9 cellular contexts compared by ENCODE assay signal in the genomic region with DNA sequence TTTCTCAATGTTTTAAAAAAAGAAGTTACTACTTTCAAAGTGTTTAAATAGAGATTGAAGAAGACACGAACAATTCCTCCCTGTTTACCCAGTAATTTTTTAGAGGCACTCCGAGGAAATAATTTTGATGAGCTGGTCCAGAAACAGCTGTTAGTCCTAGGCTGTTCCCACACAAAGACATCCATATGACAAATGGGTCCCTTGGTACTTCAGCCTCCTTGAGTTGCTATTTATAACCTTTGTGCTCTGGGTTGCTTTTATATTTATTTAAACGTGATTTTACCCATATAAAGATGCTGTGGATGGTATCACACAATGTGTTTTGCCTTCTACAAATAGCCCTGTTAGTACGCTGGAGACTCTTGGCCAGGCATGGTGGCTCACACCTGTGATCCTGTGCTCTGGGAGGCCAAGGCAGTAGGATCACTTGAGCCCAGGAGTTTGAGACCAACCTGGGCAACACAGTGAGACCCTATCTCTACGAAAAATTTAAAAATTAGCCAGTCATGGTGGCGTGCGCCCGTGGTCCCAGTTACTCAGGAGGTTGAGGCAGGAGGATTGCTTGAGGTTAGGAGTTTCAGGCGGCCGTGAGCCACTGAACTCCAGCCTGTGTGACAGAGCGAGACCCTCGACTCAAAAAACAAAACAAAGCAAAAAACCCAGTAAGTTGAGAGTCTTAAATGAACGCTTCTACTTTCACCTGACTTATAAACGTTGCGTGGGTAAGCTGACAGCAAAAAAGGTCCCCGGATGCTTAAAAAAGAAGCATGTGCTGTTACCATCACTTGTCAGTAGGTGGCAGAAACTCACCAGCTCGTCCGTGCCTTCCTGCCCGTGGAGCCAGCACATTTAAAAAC. TPM values are rescaled to one million over a fixed set of nuclear protein-coding genes. Genes with fewer than 3 reads are reported as not detected.
DNase-seq lines count a peak whose midpoint lies in the region; ATAC-seq, FAIRE-seq and TF ChIP-seq lines count a peak whose summit lies in the region.
"Had no signal": no experiment of that assay in that cellular context is flagged by ENCODE, and none has a peak within 500 bp of the region (broad histone marks: within the 10 kb centered on the region; RNA-seq: fewer than 3 reads in every experiment).

No MANE protein-coding gene starts in this region.

- H3K79me2 ChIP-seq in HCT116 (ENCODE audit: insufficient read depth, low read length) = no peaks in the 10 kb centered on the region
- H3K79me2 ChIP-seq in keratinocyte (ENCODE audit: control insufficient read depth, insufficient read depth, low read length) = no peaks in the 10 kb centered on the region

- POLR2A ChIA-PET in HCT116 (lab: Charles Lee) = interaction anchor here (1.5 to 2.0 kb wide), 2 partner anchors 162 to 215 kb away, joined by 3 to 7 read pairs; no protein-coding TSS in a partner anchor

- BruUV-seq in HCT116 (replicated peaks; lab: Mats Ljungman, UMichigan) = no TSS peak

- DNase-seq in CMK (ENCODE audit: low read depth) = peak; percentile 47
- DNase-seq in HCT116 (ENCODE audit: low read depth, low spot score) = peak; percentile 54
- peak; percentile 69 for DNase-seq in NCI-H2171 (lab: John Stamatoyannopoulos, UW)
- peak; percentile 71 for DNase-seq in WERI-Rb-1
- DNase-seq in bronchial epithelial cell (ENCODE audit: low read depth) = peak; percentile 64
- DNase-seq in keratinocyte (ENCODE audit: low read depth, low spot score) = no peak
- DNase-seq in stimulated activated CD4-positive, alpha-beta T cell treated with anti-CD3 and anti-CD28 coated beads, Interleukin-1b, Interleukin-23, amount 100 ng/mL, for 4 hours (ENCODE audit: low read depth in 2 of 2) = peak; percentile 31 to 69

- TF ChIP-seq POLR2A in HCT116 (IDR thresholded peaks at IDR 0.05; ENCODE audit: borderline replicate concordance, extremely low read depth, insufficient read depth, insufficient read length) = no peak

- H3K9ac ChIP-seq in HCT116 (ENCODE audit: low read length) (peak overlapping the region; percentile 26; the same call in 1 of the 2 replicates), keratinocyte (ENCODE audit: control insufficient read depth, extremely low read depth, insufficient read depth, low read length) (no peak overlapping the region)

- dilution Hi-C loops in keratinocyte (cut with MboI; ENCODE audit: extremely low pct_ligation_motif_present, low sequenced_read_pairs) = loop anchor here (25.0 kb wide), 1 partner anchor 132 kb away; no protein-coding TSS in a partner anchor

- H2AFZ ChIP-seq in HCT116 (ENCODE audit: low read depth, low read length, poor library complexity, severe bottlenecking) = peak overlapping the region; percentile 96
- no peak overlapping the region for H2AFZ ChIP-seq in keratinocyte (ENCODE audit: control insufficient read depth, low read length)

- H3K4me2 ChIP-seq in HCT116 (ENCODE audit: low read length) (peak overlapping the region; percentile 70), keratinocyte (ENCODE audit: control insufficient read depth, extremely low read depth, insufficient read depth, low read depth, low read length) (peak overlapping the region; percentile 9)

- H3K27me3 ChIP-seq in HCT116 (ENCODE audit: insufficient read depth, low read length) (peaks cover 1% of the 10 kb centered on the region; the same call in 1 of the 2 replicates), WERI-Rb-1 (ENCODE audit: insufficient read depth, low read depth, severe bottlenecking) (no peaks in the 10 kb centered on the region), bronchial epithelial cell (ENCODE audit: control insufficient read depth, insufficient read depth, low read length) (no peaks in the 10 kb centered on the region), keratinocyte (ENCODE audit: control insufficient read depth, extremely low read depth, insufficient read depth, low read length) (no peaks in the 10 kb centered on the region)

- RAD21 ChIA-PET in HCT116 (lab: Charles Lee; ENCODE audit: low non-redundant PET in 1 of 2, low total read pairs in 2 of 2, uncharacterized antibody in 2 of 2, unreplicated experiment in 2 of 2) = interaction anchor here (1.0 to 1.4 kb wide), 3 partner anchors 162 to 215 kb away, joined by 3 to 6 read pairs (median 4); no protein-coding TSS in a partner anchor

- H3K9me2 ChIP-seq in HCT116 (ENCODE audit: insufficient read depth) = no peaks in the 10 kb centered on the region

- H4K20me1 ChIP-seq in HCT116 (ENCODE audit: insufficient read depth) (no peaks in the 10 kb centered on the region), keratinocyte (ENCODE audit: control insufficient read depth, extremely low read depth, insufficient read depth, low read length) (no peaks in the 10 kb centered on the region)

- H3K36me3 ChIP-seq in HCT116 (ENCODE audit: control insufficient read depth in 1 of 2, insufficient read depth in 2 of 2, low read length in 2 of 2) (no peaks in the 10 kb centered on the region), WERI-Rb-1 (no peaks in the 10 kb centered on the region), bronchial epithelial cell (ENCODE audit: control insufficient read depth, insufficient read depth, low read length) (no peaks in the 10 kb centered on the region), keratinocyte (ENCODE audit: control insufficient read depth in 2 of 2, extremely low read depth in 1 of 2, insufficient read depth in 2 of 2, low read length in 2 of 2) (no peaks in the 10 kb centered on the region)

- peak; percentile 90 for TF ChIP-seq RAD21 in HCT116 (IDR thresholded peaks at IDR 0.05; ENCODE audit: low read depth)

- H3K4me3 ChIP-seq in HCT116 (replicated peaks in 1 of 2; ENCODE audit: low read depth in 1 of 2, low read length in 2 of 2) (peak overlapping the region; percentile 2 to 39), WERI-Rb-1 (ENCODE audit: low read depth, low read length) (peak overlapping the region; percentile 31), bronchial epithelial cell (ENCODE audit: low read depth, low read length) (no peak overlapping the region), keratinocyte (ENCODE audit: control insufficient read depth in 2 of 3, extremely low read depth in 1 of 3, insufficient read depth in 2 of 3, low read depth in 1 of 3, low read length in 3 of 3) (no peak overlapping the region)

- H3K9me3 ChIP-seq in HCT116 (ENCODE audit: control insufficient read depth in 1 of 2, insufficient read depth in 1 of 2, low read depth in 1 of 2, low read length in 2 of 2) (no peaks in the 10 kb centered on the region), WERI-Rb-1 (ENCODE audit: severe bottlenecking) (no peaks in the 10 kb centered on the region), keratinocyte (ENCODE audit: control insufficient read depth, low read depth, low read length) (no peaks in the 10 kb centered on the region)

- ATAC-seq in HCT116 (peak; percentile 94), GM21576 (IDR thresholded peaks at IDR 0.05; ENCODE audit: unreplicated experiment) (no peak)

- H3K27ac ChIP-seq in HCT116 (ENCODE audit: low read depth, low read length) (no peak overlapping the region), WERI-Rb-1 (peak overlapping the region; percentile 1; the same call in 1 of the 2 replicates), keratinocyte (ENCODE audit: control insufficient read depth, insufficient read depth, low read length) (no peak overlapping the region)

- peaks cover 3 to 10% of the 10 kb centered on the region in 2 experiments; a peak in 2 of 4 replicates for H3K4me1 ChIP-seq in HCT116 (ENCODE audit: control insufficient read depth in 1 of 2, insufficient read depth in 2 of 2, low read length in 2 of 2)
- H3K4me1 ChIP-seq in keratinocyte (ENCODE audit: control insufficient read depth, extremely low read depth, insufficient read depth, low read length) = peaks cover 22% of the 10 kb centered on the region

- intact Hi-C loops in HCT116 (cut with micrococcal nuclease) = loop anchor here (1.0 to 5.0 kb wide), 4 partner anchors 137 to 747 kb away; no protein-coding TSS in a partner anchor

- TF ChIP-seq CTCF in HCT116 (IDR thresholded peaks at IDR 0.05 in 2 of 3, conservative IDR thresholded peaks at IDR 0.05 in 1 of 3; ENCODE audit: borderline replicate concordance in 1 of 3, insufficient read depth in 1 of 3, low read depth in 2 of 3, low read length in 2 of 3) = peak; percentile 79 to 85 (median 85)
- TF ChIP-seq CTCF in WERI-Rb-1 (IDR thresholded peaks at IDR 0.05; ENCODE audit: low read depth, low read length) = peak; percentile 89
- peak; percentile 81 for TF ChIP-seq CTCF in bronchial epithelial cell (IDR thresholded peaks at IDR 0.05; ENCODE audit: insufficient read depth, low read length, severe bottlenecking)
- peak; percentile 77 to 91 (median 85) for TF ChIP-seq CTCF in keratinocyte (optimal IDR thresholded peaks at IDR 0.05 in 1 of 3, IDR thresholded peaks at IDR 0.05 in 1 of 3, conservative IDR thresholded peaks at IDR 0.05 in 1 of 3; ENCODE audit: extremely low read depth in 1 of 3, insufficient read depth in 2 of 3, low read length in 3 of 3)

- H3K9me1 ChIP-seq in keratinocyte (ENCODE audit: control insufficient read depth, extremely low read depth, insufficient read depth, low read length) = no peaks in the 10 kb centered on the region

- CTCF ChIA-PET in HCT116 (lab: Charles Lee) = interaction anchor here (0.7 to 4.0 kb wide), 12 partner anchors 10 to 410 kb away, joined by 3 to 66 read pairs (median 4); no protein-coding TSS in a partner anchor

- no peak for FAIRE-seq in bronchial epithelial cell (lab: Jason Lieb, UNC)
- peak; percentile 52 for FAIRE-seq in keratinocyte (lab: Jason Lieb, UNC)
- FAIRE-seq: TTC549 had no signal

TF ChIP-seq in HCT116, 20 proteins besides CTCF, POLR2A, EP300 and RAD21:
- TF ChIP-seq CBX3 (IDR thresholded peaks at IDR 0.05; ENCODE audit: low read depth) = no peak
TF ChIP-seq in HCT116: peak in this region for 0.

RNA-seq across cellular contexts. Expression of a gene that starts 56.9 kb away (rescaled TPM):
- total RNA-seq in HCT116 (2021; ENCODE audit: unreplicated experiment) (not detected), bronchial epithelial cell (not detected in 2 replicates)
- polyA plus RNA-seq in HCT116 (2012) = not detected in 2 replicates
- not detected in 3 replicates for polyA plus RNA-seq in keratinocyte
- not detected for polyA plus RNA-seq in keratinocyte (2011; ENCODE audit: low read depth)
- polyA plus RNA-seq in keratinocyte (2011; cell fraction: cytosol; rRNA removed) = not detected in 2 replicates
- polyA plus RNA-seq in keratinocyte (2011; cell fraction: nucleus; rRNA removed) = not detected in 2 replicates
- not detected in 2 replicates for polyA plus RNA-seq in keratinocyte (2012; ENCODE audit: low replicate concordance)
- not detected in 3 replicates for polyA minus RNA-seq in keratinocyte
- not detected for polyA minus RNA-seq in keratinocyte (2011; cell fraction: cytosol; rRNA and poly(A)+ RNA removed)
- not detected in 2 replicates for polyA minus RNA-seq in keratinocyte (2011; cell fraction: nucleus; rRNA and poly(A)+ RNA removed)

Comparison
In these comparisons a context has a peak if more than half of its experiments do, and no peak if none do; other contexts are left out.
1. H3K4me3 ChIP-seq: peak in HCT116 (2 of 2) and WERI-Rb-1 (single experiment); none in bronchial epithelial cell (single experiment) and keratinocyte (0 of 3).
2. Peak in every context shown above with its lines, with median percentiles within 50 percentile points of each other: CTCF ChIP-seq.